2 cellular contexts compared by ENCODE assay signal in the genomic region with DNA sequence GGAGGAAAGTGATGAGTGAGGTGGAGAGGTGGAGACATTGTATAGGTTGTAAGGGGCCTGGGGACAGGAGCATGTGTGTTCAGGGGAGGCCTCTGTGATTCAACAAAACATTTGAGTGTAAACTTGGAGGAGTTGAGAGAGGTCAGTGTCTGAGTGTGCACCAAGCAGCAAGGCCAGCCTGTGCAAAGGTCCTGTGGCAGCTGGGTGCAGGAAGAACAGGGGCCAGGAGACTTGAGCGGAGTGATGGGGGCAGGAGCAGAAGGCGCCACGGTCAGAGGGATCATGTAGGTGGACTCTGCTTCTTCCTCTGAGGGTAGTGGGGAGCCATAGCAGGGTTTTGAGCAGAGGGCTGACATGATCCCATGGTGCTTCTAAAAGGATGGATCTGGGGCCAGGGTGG.
TF ChIP-seq lines count a peak whose summit lies in the region.

No MANE protein-coding gene starts in this region.

TF ChIP-seq in HEK293, 187 proteins besides CTCF, POLR2A, EP300 and RAD21:
- TF ChIP-seq ZBTB20 (tag by site-specific recombination; IDR thresholded peaks at IDR 0.05) = no peak
- peak; percentile 94 for TF ChIP-seq ZNF623 (tag by site-specific recombination; IDR thresholded peaks at IDR 0.05)

TF ChIP-seq in K562, 482 proteins besides CTCF, POLR2A, EP300 and RAD21:
- TF ChIP-seq MEIS2 (IDR thresholded peaks at IDR 0.05; ENCODE audit: partially characterized antibody) = no peak
- TF ChIP-seq HDAC3 (IDR thresholded peaks at IDR 0.05; ENCODE audit: borderline replicate concordance, partially characterized antibody) = no peak
- peak; percentile 67 for TF ChIP-seq RBM25 (IDR thresholded peaks at IDR 0.05; ENCODE audit: low read depth, low read length, severe bottlenecking)
- TF ChIP-seq HDAC2 (IDR thresholded peaks at IDR 0.05) = no peak
- TF ChIP-seq, protein P1, sequence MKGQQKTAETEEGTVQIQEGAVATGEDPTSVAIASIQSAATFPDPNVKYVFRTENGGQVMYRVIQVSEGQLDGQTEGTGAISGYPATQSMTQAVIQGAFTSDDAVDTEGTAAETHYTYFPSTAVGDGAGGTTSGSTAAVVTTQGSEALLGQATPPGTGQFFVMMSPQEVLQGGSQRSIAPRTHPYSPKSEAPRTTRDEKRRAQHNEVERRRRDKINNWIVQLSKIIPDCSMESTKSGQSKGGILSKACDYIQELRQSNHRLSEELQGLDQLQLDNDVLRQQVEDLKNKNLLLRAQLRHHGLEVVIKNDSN (CRISPR knock-in tag; IDR thresholded peaks at IDR 0.05) = no peak
- TF ChIP-seq, protein P2, sequence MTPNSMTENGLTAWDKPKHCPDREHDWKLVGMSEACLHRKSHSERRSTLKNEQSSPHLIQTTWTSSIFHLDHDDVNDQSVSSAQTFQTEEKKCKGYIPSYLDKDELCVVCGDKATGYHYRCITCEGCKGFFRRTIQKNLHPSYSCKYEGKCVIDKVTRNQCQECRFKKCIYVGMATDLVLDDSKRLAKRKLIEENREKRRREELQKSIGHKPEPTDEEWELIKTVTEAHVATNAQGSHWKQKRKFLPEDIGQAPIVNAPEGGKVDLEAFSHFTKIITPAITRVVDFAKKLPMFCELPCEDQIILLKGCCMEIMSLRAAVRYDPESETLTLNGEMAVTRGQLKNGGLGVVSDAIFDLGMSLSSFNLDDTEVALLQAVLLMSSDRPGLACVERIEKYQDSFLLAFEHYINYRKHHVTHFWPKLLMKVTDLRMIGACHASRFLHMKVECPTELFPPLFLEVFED (CRISPR knock-in tag; conservative IDR thresholded peaks at IDR 0.05) = no peak
- TF ChIP-seq SOX6 (IDR thresholded peaks at IDR 0.05) = no peak
